2 cellular contexts compared by ENCODE assay signal in the genomic region with DNA sequence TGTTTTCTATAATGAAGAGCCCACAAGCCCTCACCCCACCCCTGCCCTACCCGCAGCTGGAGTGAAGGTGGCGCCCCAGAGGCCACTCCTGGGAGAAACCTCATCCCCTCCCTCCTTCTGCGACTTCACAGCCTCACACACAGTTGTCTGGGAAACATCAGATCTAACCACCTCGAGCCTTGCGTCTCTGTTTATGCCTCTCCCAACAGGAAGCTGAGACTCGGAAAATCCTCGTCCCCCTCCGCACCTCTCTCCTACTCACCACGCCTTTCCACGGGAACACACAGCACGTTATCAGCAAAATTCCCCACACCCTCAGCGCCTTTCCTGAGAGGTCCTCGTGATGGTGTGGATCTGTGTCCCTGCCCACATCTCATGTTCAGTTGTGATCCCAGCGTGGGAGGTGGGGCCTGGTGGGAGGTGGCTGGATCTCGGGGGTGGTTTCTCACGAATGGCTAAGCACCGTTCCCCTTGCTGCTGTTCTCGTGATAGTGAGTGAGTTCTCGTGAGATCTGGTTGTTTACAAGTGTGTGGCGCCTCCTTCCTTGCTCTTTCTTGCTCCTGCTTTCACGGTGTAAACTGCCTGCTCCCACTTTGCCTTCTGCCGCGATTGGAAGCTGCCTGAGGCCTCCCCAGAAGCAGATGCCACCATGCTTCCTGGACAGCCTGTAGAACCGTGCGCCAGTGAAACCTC.
TF ChIP-seq lines count a peak whose summit lies in the region.

No MANE protein-coding gene starts in this region.

TF ChIP-seq in HCT116, 20 proteins besides CTCF, POLR2A, EP300 and RAD21:
- TF ChIP-seq ELF1 (IDR thresholded peaks at IDR 0.05; ENCODE audit: borderline replicate concordance, low read depth) (no peak), TCF7L2 (IDR thresholded peaks at IDR 0.05; ENCODE audit: borderline replicate concordance, extremely low read depth, insufficient read depth, insufficient read length) (no peak), JUND (IDR thresholded peaks at IDR 0.05) (no peak), ZNF274 (IDR thresholded peaks at IDR 0.05; ENCODE audit: low read depth, low read length) (no peak), EGR1 (IDR thresholded peaks at IDR 0.05; ENCODE audit: low read depth) (no peak), EZH2phosphoT487 (IDR thresholded peaks at IDR 0.05; ENCODE audit: borderline replicate concordance) (no peak), EZH2 (IDR thresholded peaks at IDR 0.05) (no peak), POLR2AphosphoS5 (IDR thresholded peaks at IDR 0.05; ENCODE audit: low read depth, low read length) (no peak), CBX3 (IDR thresholded peaks at IDR 0.05; ENCODE audit: low read depth) (no peak), FOSL1 (IDR thresholded peaks at IDR 0.05; ENCODE audit: low read depth) (no peak), SIN3A (IDR thresholded peaks at IDR 0.05; ENCODE audit: low read depth) (no peak), YY1 (IDR thresholded peaks at IDR 0.05; ENCODE audit: extremely low read depth, insufficient replicate concordance, low read depth, low read length) (no peak), SRF (IDR thresholded peaks at IDR 0.05; ENCODE audit: low read depth) (no peak)
- TF ChIP-seq, protein P1, sequence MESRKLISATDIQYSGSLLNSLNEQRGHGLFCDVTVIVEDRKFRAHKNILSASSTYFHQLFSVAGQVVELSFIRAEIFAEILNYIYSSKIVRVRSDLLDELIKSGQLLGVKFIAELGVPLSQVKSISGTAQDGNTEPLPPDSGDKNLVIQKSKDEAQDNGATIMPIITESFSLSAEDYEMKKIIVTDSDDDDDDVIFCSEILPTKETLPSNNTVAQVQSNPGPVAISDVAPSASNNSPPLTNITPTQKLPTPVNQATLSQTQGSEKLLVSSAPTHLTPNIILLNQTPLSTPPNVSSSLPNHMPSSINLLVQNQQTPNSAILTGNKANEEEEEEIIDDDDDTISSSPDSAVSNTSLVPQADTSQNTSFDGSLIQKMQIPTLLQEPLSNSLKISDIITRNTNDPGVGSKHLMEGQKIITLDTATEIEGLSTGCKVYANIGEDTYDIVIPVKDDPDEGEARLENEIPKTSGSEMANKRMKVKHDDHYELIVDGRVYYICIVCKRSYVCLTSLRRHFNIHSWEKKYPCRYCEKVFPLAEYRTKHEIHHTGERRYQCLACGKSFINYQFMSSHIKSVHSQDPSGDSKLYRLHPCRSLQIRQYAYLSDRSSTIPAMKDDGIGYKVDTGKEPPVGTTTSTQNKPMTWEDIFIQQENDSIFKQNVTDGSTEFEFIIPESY (IDR thresholded peaks at IDR 0.05; ENCODE audit: extremely low read depth, insufficient replicate concordance, low read length) = no peak
- TF ChIP-seq, protein P2, sequence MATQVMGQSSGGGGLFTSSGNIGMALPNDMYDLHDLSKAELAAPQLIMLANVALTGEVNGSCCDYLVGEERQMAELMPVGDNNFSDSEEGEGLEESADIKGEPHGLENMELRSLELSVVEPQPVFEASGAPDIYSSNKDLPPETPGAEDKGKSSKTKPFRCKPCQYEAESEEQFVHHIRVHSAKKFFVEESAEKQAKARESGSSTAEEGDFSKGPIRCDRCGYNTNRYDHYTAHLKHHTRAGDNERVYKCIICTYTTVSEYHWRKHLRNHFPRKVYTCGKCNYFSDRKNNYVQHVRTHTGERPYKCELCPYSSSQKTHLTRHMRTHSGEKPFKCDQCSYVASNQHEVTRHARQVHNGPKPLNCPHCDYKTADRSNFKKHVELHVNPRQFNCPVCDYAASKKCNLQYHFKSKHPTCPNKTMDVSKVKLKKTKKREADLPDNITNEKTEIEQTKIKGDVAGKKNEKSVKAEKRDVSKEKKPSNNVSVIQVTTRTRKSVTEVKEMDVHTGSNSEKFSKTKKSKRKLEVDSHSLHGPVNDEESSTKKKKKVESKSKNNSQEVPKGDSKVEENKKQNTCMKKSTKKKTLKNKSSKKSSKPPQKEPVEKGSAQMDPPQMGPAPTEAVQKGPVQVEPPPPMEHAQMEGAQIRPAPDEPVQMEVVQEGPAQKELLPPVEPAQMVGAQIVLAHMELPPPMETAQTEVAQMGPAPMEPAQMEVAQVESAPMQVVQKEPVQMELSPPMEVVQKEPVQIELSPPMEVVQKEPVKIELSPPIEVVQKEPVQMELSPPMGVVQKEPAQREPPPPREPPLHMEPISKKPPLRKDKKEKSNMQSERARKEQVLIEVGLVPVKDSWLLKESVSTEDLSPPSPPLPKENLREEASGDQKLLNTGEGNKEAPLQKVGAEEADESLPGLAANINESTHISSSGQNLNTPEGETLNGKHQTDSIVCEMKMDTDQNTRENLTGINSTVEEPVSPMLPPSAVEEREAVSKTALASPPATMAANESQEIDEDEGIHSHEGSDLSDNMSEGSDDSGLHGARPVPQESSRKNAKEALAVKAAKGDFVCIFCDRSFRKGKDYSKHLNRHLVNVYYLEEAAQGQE (IDR thresholded peaks at IDR 0.05; ENCODE audit: low read depth) = no peak
TF ChIP-seq in HCT116: peak in this region for 0.

TF ChIP-seq in SK-N-SH, 30 proteins besides CTCF, POLR2A, EP300 and RAD21:
- TF ChIP-seq, protein P3, sequence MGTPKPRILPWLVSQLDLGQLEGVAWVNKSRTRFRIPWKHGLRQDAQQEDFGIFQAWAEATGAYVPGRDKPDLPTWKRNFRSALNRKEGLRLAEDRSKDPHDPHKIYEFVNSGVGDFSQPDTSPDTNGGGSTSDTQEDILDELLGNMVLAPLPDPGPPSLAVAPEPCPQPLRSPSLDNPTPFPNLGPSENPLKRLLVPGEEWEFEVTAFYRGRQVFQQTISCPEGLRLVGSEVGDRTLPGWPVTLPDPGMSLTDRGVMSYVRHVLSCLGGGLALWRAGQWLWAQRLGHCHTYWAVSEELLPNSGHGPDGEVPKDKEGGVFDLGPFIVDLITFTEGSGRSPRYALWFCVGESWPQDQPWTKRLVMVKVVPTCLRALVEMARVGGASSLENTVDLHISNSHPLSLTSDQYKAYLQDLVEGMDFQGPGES (IDR thresholded peaks at IDR 0.05; ENCODE audit: low read depth, low read length) = no peak
- TF ChIP-seq POLR2AphosphoS5 (IDR thresholded peaks at IDR 0.05; ENCODE audit: low read depth, low read length) = no peak
- TF ChIP-seq, protein P4, sequence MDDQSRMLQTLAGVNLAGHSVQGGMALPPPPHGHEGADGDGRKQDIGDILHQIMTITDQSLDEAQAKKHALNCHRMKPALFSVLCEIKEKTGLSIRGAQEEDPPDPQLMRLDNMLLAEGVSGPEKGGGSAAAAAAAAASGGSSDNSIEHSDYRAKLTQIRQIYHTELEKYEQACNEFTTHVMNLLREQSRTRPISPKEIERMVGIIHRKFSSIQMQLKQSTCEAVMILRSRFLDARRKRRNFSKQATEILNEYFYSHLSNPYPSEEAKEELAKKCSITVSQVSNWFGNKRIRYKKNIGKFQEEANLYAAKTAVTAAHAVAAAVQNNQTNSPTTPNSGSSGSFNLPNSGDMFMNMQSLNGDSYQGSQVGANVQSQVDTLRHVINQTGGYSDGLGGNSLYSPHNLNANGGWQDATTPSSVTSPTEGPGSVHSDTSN (IDR thresholded peaks at IDR 0.05) = no peak
- TF ChIP-seq FOSL2 (IDR thresholded peaks at IDR 0.05; ENCODE audit: borderline replicate concordance, low read depth) = no peak
- no peak for TF ChIP-seq TEAD4 (IDR thresholded peaks at IDR 0.05; ENCODE audit: borderline replicate concordance, insufficient read depth)
- no peak for TF ChIP-seq MXI1 (IDR thresholded peaks at IDR 0.05; ENCODE audit: low read depth, low read length)
- TF ChIP-seq RXRA (IDR thresholded peaks at IDR 0.05; ENCODE audit: borderline replicate concordance, low read depth) = no peak
- TF ChIP-seq RFX5 (IDR thresholded peaks at IDR 0.05; ENCODE audit: low read length) = no peak
- TF ChIP-seq SMC3 (IDR thresholded peaks at IDR 0.05; ENCODE audit: low read depth, low read length) = no peak
- TF ChIP-seq CHD2 (IDR thresholded peaks at IDR 0.05; ENCODE audit: low read length, partially characterized antibody) = no peak
- TF ChIP-seq, protein P5, sequence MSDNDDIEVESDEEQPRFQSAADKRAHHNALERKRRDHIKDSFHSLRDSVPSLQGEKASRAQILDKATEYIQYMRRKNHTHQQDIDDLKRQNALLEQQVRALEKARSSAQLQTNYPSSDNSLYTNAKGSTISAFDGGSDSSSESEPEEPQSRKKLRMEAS (IDR thresholded peaks at IDR 0.05; ENCODE audit: low read depth) = no peak
- no peak for TF ChIP-seq SIN3A (IDR thresholded peaks at IDR 0.05; ENCODE audit: borderline replicate concordance, low read depth, low read length)
- TF ChIP-seq FOXM1 (IDR thresholded peaks at IDR 0.05; ENCODE audit: low read depth) = no peak
- no peak for TF ChIP-seq RCOR1 (IDR thresholded peaks at IDR 0.05; ENCODE audit: low read length)
- TF ChIP-seq GATA2 (CRISPR knock-in tag; IDR thresholded peaks at IDR 0.05) = no peak
- TF ChIP-seq JUND (IDR thresholded peaks at IDR 0.05) = no peak
- no peak for TF ChIP-seq MEF2A (IDR thresholded peaks at IDR 0.05; ENCODE audit: borderline replicate concordance, low read depth)
- no peak for TF ChIP-seq NFIC (IDR thresholded peaks at IDR 0.05; ENCODE audit: borderline replicate concordance)
- TF ChIP-seq, protein P6, sequence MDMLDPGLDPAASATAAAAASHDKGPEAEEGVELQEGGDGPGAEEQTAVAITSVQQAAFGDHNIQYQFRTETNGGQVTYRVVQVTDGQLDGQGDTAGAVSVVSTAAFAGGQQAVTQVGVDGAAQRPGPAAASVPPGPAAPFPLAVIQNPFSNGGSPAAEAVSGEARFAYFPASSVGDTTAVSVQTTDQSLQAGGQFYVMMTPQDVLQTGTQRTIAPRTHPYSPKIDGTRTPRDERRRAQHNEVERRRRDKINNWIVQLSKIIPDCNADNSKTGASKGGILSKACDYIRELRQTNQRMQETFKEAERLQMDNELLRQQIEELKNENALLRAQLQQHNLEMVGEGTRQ (IDR thresholded peaks at IDR 0.05; ENCODE audit: borderline replicate concordance, low read depth, low read length) = no peak
